21 cellular contexts compared by ENCODE assay signal in genomic region chr2:31052284-31052683, GRCh38.
DNase-seq lines count a peak whose midpoint lies in the region; ATAC-seq and TF ChIP-seq lines count a peak whose summit lies in the region.
"Had no signal": no experiment of that assay in that cellular context is flagged by ENCODE, and none has a peak within 500 bp of the region (broad histone marks: within the 10 kb centered on the region; RNA-seq: fewer than 3 reads in every experiment).

No MANE protein-coding gene starts in this region.

- H3K27me3 Mint-ChIP-seq in natural killer cell (ENCODE audit: low read depth in 2 of 2), result no peaks in the 10 kb centered on the region
- H3K27me3 Mint-ChIP-seq in natural killer cell treated with Interleukin-12 subunit alpha and Interleukin-12 subunit beta and Interleukin-15 and Interleukin-18, amount 100 ng/mL, for 72 hours, result peaks cover 0 to 5% of the 10 kb centered on the region in 2 donors
- peaks cover 49% of the 10 kb centered on the region for H3K27me3 Mint-ChIP-seq in endodermal cell (ENCODE audit: insufficient read depth)

- no peak for TF ChIP-seq CTCF in natural killer cell (IDR thresholded peaks at IDR 0.05)
- no peak for TF ChIP-seq CTCF in endodermal cell (conservative IDR thresholded peaks at IDR 0.05)
- no peak for TF ChIP-seq CTCF in neutrophil (IDR thresholded peaks at IDR 0.05)

- H3K4me2 ChIP-seq in BLaER1 treated with 17β-estradiol and CSF1 and Interleukin-3, amounts not matched to agents 10 nM and 100 nM, result peak overlapping the region; percentile 66 to 96 (median 88)
- H3K4me2 ChIP-seq: A549 had no signal

- no peak for ATAC-seq in natural killer cell
- ATAC-seq in natural killer cell treated with Interleukin-12 subunit alpha and Interleukin-12 subunit beta and Interleukin-15 and Interleukin-18, amount 100 ng/mL, for 72 hours, result no peak
- ATAC-seq in GM18867 (IDR thresholded peaks at IDR 0.05; ENCODE audit: unreplicated experiment), result no peak
- ATAC-seq: A549; CD8-positive, alpha-beta T cell had no signal

- H3K4me3 Mint-ChIP-seq in natural killer cell, result peak overlapping the region; percentile 9
- no peak overlapping the region for H3K4me3 Mint-ChIP-seq in natural killer cell treated with Interleukin-12 subunit alpha and Interleukin-12 subunit beta and Interleukin-15 and Interleukin-18, amount 100 ng/mL, for 72 hours
- no peak overlapping the region for H3K4me3 Mint-ChIP-seq in endodermal cell
- H3K4me3 Mint-ChIP-seq: CD4-positive, CD25-positive, alpha-beta regulatory T cell; CD8-positive, alpha-beta T cell; HFFc6 had no signal

- peak overlapping the region in 6 of 10 experiments; percentile 16 to 54 (median 36); a peak in 8 of 20 replicates for H3K4me3 ChIP-seq in BLaER1 treated with 17β-estradiol and CSF1 and Interleukin-3, amounts not matched to agents 10 nM and 100 nM
- H3K4me3 ChIP-seq in endodermal cell (ENCODE audit: low read length) (no peak overlapping the region), neutrophil (ENCODE audit: low read depth in 1 of 2, low read length in 1 of 2) (peak overlapping the region; percentile 8 to 52)
- H3K4me3 ChIP-seq: A549, GM23248, HAP-1 had no signal

- H3K27ac Mint-ChIP-seq in natural killer cell (peak overlapping the region in 1 of 2 donors; percentile 31), endodermal cell (no peak overlapping the region)
- no peak overlapping the region for H3K27ac Mint-ChIP-seq in natural killer cell treated with Interleukin-12 subunit alpha and Interleukin-12 subunit beta and Interleukin-15 and Interleukin-18, amount 100 ng/mL, for 72 hours
- H3K27ac Mint-ChIP-seq: CD4-positive, CD25-positive, alpha-beta regulatory T cell; CD8-positive, alpha-beta T cell; HFFc6 had no signal

- H3K36me3 Mint-ChIP-seq in natural killer cell (no peaks in the 10 kb centered on the region), endodermal cell (ENCODE audit: low read depth) (no peaks in the 10 kb centered on the region)
- no peaks in the 10 kb centered on the region for H3K36me3 Mint-ChIP-seq in natural killer cell treated with Interleukin-12 subunit alpha and Interleukin-12 subunit beta and Interleukin-15 and Interleukin-18, amount 100 ng/mL, for 72 hours
- H3K36me3 Mint-ChIP-seq: CD8-positive, alpha-beta T cell had no signal

- H3K9me3 ChIP-seq in BLaER1 treated with 17β-estradiol and CSF1 and Interleukin-3, amounts not matched to agents 10 nM and 100 nM (replicated peaks in 1 of 11), result peaks cover 0 to 10% (median 4%) of the 10 kb centered on the region in 11 experiments; a peak in 4 of 22 replicates
- no peaks in the 10 kb centered on the region for H3K9me3 ChIP-seq in endodermal cell (ENCODE audit: control insufficient read depth, low read length)
- H3K9me3 ChIP-seq in neutrophil, result no peaks in the 10 kb centered on the region
- H3K9me3 ChIP-seq: A549, BE2C, Caco-2, HAP-1 had no signal

- DNase-seq in natural killer cell (no peak), endodermal cell (peak; percentile 34), H4 (ENCODE audit: low spot score) (no peak), NCI-H524 treated with DMSO at 0.1 percent for 48 hours (lab: John Stamatoyannopoulos, UW) (no peak)
- no peak for DNase-seq in natural killer cell treated with Interleukin-12 subunit alpha and Interleukin-12 subunit beta and Interleukin-15 and Interleukin-18, amount 100 ng/mL, for 72 hours (ENCODE audit: low spot score)
- DNase-seq: 8988T; ACHN; BE2C; Caco-2; CD8-positive, alpha-beta T cell; DMS153; DND-41; GM23248; HFFc6 had no signal

- peaks cover 66 to 95% (median 82%) of the 10 kb centered on the region in 10 experiments for H3K4me1 ChIP-seq in BLaER1 treated with 17β-estradiol and CSF1 and Interleukin-3, amounts not matched to agents 10 nM and 100 nM
- H3K4me1 ChIP-seq in endodermal cell (ENCODE audit: control insufficient read depth, insufficient read depth, low read length), result peaks cover 4% of the 10 kb centered on the region
- peaks cover 37 to 56% of the 10 kb centered on the region in 2 experiments for H3K4me1 ChIP-seq in neutrophil (ENCODE audit: control insufficient read depth in 1 of 2, insufficient read depth in 1 of 2, low read depth in 1 of 2, low read length in 1 of 2)
- H3K4me1 ChIP-seq: A549, Caco-2, HAP-1 had no signal

- H3K4me1 Mint-ChIP-seq in natural killer cell, result peaks cover 21 to 22% of the 10 kb centered on the region in 2 donors
- H3K4me1 Mint-ChIP-seq in natural killer cell treated with Interleukin-12 subunit alpha and Interleukin-12 subunit beta and Interleukin-15 and Interleukin-18, amount 100 ng/mL, for 72 hours (ENCODE audit: low read depth in 2 of 2), result peaks cover 0 to 24% of the 10 kb centered on the region in 2 donors
- peaks cover 14% of the 10 kb centered on the region for H3K4me1 Mint-ChIP-seq in endodermal cell
- H3K4me1 Mint-ChIP-seq: CD4-positive, CD25-positive, alpha-beta regulatory T cell had no signal

- WGBS in endodermal cell (ENCODE audit: insufficient coverage in 1 of 2, insufficient read length in 1 of 2), 2 experiments, result 92 to 96% methylated on average over 3 to 5 of the region's 5 CpGs

- H3K9me3 Mint-ChIP-seq in natural killer cell, result no peaks in the 10 kb centered on the region
- no peaks in the 10 kb centered on the region for H3K9me3 Mint-ChIP-seq in natural killer cell treated with Interleukin-12 subunit alpha and Interleukin-12 subunit beta and Interleukin-15 and Interleukin-18, amount 100 ng/mL, for 72 hours
- H3K9me3 Mint-ChIP-seq in endodermal cell, result no peaks in the 10 kb centered on the region
- H3K9me3 Mint-ChIP-seq: CD8-positive, alpha-beta T cell had no signal

- no peaks in the 10 kb centered on the region for H3K27me3 ChIP-seq in BLaER1 treated with 17β-estradiol and CSF1 and Interleukin-3, amounts not matched to agents 10 nM and 100 nM
- peaks cover 15% of the 10 kb centered on the region for H3K27me3 ChIP-seq in endodermal cell (ENCODE audit: control insufficient read depth, insufficient read depth, low read length, poor library complexity, severe bottlenecking)
- no peaks in the 10 kb centered on the region for H3K27me3 ChIP-seq in neutrophil
- H3K27me3 ChIP-seq: BE2C had no signal

- intact Hi-C loops in natural killer cell (cut with micrococcal nuclease), result no loop called here

- peaks cover 0 to 6% (median 0%) of the 10 kb centered on the region in 11 experiments; a peak in 5 of 22 replicates for H4K20me1 ChIP-seq in BLaER1 treated with 17β-estradiol and CSF1 and Interleukin-3, amounts not matched to agents 10 nM and 100 nM

- peak overlapping the region in 10 of 11 experiments; percentile 61 to 95 (median 91); a peak in 19 of 22 replicates for H3K27ac ChIP-seq in BLaER1 treated with 17β-estradiol and CSF1 and Interleukin-3, amounts not matched to agents 10 nM and 100 nM
- H3K27ac ChIP-seq in endodermal cell (ENCODE audit: low read depth, low read length), result no peak overlapping the region
- peak overlapping the region; percentile 73 for H3K27ac ChIP-seq in neutrophil
- H3K27ac ChIP-seq: A549, C4-2B, GM23248 had no signal

- peaks cover 0 to 14% (median 8%) of the 10 kb centered on the region in 11 experiments; a peak in 8 of 22 replicates for H3K36me3 ChIP-seq in BLaER1 treated with 17β-estradiol and CSF1 and Interleukin-3, amounts not matched to agents 10 nM and 100 nM
- H3K36me3 ChIP-seq in endodermal cell (ENCODE audit: control insufficient read depth, insufficient read depth, low read length), result no peaks in the 10 kb centered on the region
- no peaks in the 10 kb centered on the region for H3K36me3 ChIP-seq in neutrophil
- H3K36me3 ChIP-seq: BE2C, HAP-1 had no signal

- peak overlapping the region in 10 of 11 experiments; percentile 59 to 83 (median 80); a peak in 20 of 22 replicates for H3K9ac ChIP-seq in BLaER1 treated with 17β-estradiol and CSF1 and Interleukin-3, amounts not matched to agents 10 nM and 100 nM
- H3K9ac ChIP-seq in endodermal cell (ENCODE audit: extremely low read depth, low read length, poor library complexity, severe bottlenecking), result no peak overlapping the region
- H3K9ac ChIP-seq: GM23248 had no signal
